26 cellular contexts compared by ENCODE assay signal in the genomic region with DNA sequence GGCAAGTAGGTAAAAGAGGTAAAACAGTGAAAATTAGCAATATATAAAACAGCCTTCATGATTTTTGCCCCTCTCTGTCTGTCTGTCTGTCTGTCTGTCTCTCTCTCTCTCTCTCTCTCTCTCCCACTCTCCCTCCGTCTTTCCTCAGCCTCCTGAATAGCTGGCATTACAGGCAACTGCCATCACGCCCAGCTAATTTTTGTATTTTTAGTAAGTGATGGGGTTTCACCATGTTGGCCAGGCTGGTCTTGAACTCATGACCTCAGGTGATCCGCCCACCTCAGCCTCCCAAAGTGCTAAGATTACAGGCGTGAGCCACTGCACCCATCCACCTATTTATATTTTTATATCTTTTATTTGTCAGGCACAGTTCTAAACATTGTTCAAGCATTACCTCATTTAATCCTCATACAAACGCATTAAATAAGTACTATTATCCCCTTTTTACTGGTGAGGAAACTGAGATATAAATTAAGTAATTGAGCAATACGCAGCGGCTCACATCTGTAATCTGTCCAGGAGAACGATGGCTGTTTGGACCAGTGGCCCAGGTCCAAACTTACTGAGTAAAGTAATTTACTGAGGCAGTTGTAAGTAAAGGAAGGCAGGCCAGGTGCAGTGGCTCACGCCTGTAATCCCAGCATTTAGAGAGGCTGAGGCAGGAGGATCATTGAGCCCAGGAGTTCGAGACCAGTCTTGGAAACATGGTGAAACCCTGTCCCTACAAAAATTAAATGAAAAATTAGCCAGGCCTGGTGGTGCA.
DNase-seq lines count a peak whose midpoint lies in the region; ATAC-seq and TF ChIP-seq lines count a peak whose summit lies in the region.
"Had no signal": no experiment of that assay in that cellular context is flagged by ENCODE, and none has a peak within 500 bp of the region (broad histone marks: within the 10 kb centered on the region; RNA-seq: fewer than 3 reads in every experiment).

No MANE protein-coding gene starts in this region.

- H3K27me3 Mint-ChIP-seq in natural killer cell (ENCODE audit: low read depth in 2 of 2), result no peaks in the 10 kb centered on the region
- H3K27me3 Mint-ChIP-seq in natural killer cell treated with Interleukin-12 subunit alpha and Interleukin-12 subunit beta and Interleukin-15 and Interleukin-18, amount 100 ng/mL, for 72 hours, result no peaks in the 10 kb centered on the region
- no peaks in the 10 kb centered on the region for H3K27me3 Mint-ChIP-seq in activated T-helper 17 cell treated with anti-CD3 and anti-CD28 coated beads, Interleukin-2, amount 50 U/mL, for 72 hours
- no peaks in the 10 kb centered on the region for H3K27me3 Mint-ChIP-seq in stimulated activated naive B cell treated with anti-CD40 and anti-IgM and Interleukin-4, amounts not matched to agents 10 μg/mL and 1 μg/mL and 100 μg/mL, for 72 hours
- H3K27me3 Mint-ChIP-seq: CD4-positive, CD25-positive, alpha-beta regulatory T cell had no signal

- DNase-seq in natural killer cell (no peak), myocyte (ENCODE audit: low read depth) (peak; percentile 45)
- no peak for DNase-seq in natural killer cell treated with Interleukin-12 subunit alpha and Interleukin-12 subunit beta and Interleukin-15 and Interleukin-18, amount 100 ng/mL, for 72 hours (ENCODE audit: low spot score)
- no peak for DNase-seq in stimulated activated naive B cell treated with anti-CD40 and anti-IgM and Interleukin-4, amounts not matched to agents 10 μg/mL and 1 μg/mL and 100 μg/mL, for 72 hours
- DNase-seq: activated CD4-positive, alpha-beta T cell treated with anti-CD3 and anti-CD28 coated beads for 1 hour; activated CD8-positive, alpha-beta memory T cell treated with anti-CD3 and anti-CD28 coated beads for 24 hours; activated T-cell treated with anti-CD3 and anti-CD28 coated beads, Interleukin-2, amount 50 U/mL, for 72 hours; brain microvascular endothelial cell; CD4-positive, CD25-positive, alpha-beta regulatory T cell; DMS 273 treated with DMSO at 0.1 percent for 48 hours; glutamatergic neuron; Kasumi-1; kidney glomerular epithelial cell; mesenchymal stem cell; NCI-H2029; NCI-H2227 treated with DMSO at 0.1 percent for 48 hours; NCI-H82; SHP77; stimulated activated CD4-positive, alpha-beta T cell treated with anti-CD3 and anti-CD28 coated beads, Interleukin-4, amount 100 ng/mL, for 24 hours; stimulated activated naive CD8-positive, alpha-beta T cell treated with anti-CD3 and anti-CD28 coated beads, Interleukin-15, Interleukin-2, amounts not matched to agents 100 U/mL and 50 U/mL, for 24 hours; SW 1271 had no signal

- peak overlapping the region; percentile 12 to 65 for H3K27ac Mint-ChIP-seq in natural killer cell
- peak overlapping the region in 1 of 2 donors; percentile 38 for H3K27ac Mint-ChIP-seq in natural killer cell treated with Interleukin-12 subunit alpha and Interleukin-12 subunit beta and Interleukin-15 and Interleukin-18, amount 100 ng/mL, for 72 hours
- H3K27ac Mint-ChIP-seq in activated T-helper 17 cell treated with anti-CD3 and anti-CD28 coated beads, Interleukin-2, amount 50 U/mL, for 72 hours, result peak overlapping the region; percentile 50
- peak overlapping the region; percentile 65 for H3K27ac Mint-ChIP-seq in stimulated activated naive B cell treated with anti-CD40 and anti-IgM and Interleukin-4, amounts not matched to agents 10 μg/mL and 1 μg/mL and 100 μg/mL, for 72 hours
- H3K27ac Mint-ChIP-seq: activated T-cell treated with anti-CD3 and anti-CD28 coated beads, Interleukin-2, amount 50 U/mL, for 72 hours had no signal

- H3K36me3 Mint-ChIP-seq in natural killer cell, result no peaks in the 10 kb centered on the region
- no peaks in the 10 kb centered on the region for H3K36me3 Mint-ChIP-seq in natural killer cell treated with Interleukin-12 subunit alpha and Interleukin-12 subunit beta and Interleukin-15 and Interleukin-18, amount 100 ng/mL, for 72 hours
- peaks cover 22% of the 10 kb centered on the region for H3K36me3 Mint-ChIP-seq in activated T-helper 17 cell treated with anti-CD3 and anti-CD28 coated beads, Interleukin-2, amount 50 U/mL, for 72 hours (ENCODE audit: low read depth)
- H3K36me3 Mint-ChIP-seq in stimulated activated naive B cell treated with anti-CD40 and anti-IgM and Interleukin-4, amounts not matched to agents 10 μg/mL and 1 μg/mL and 100 μg/mL, for 72 hours, result peaks cover 4 to 9% of the 10 kb centered on the region in 2 donors
- H3K36me3 Mint-ChIP-seq: CD4-positive, CD25-positive, alpha-beta regulatory T cell had no signal

- no peak overlapping the region for H3K4me3 Mint-ChIP-seq in natural killer cell
- no peak overlapping the region for H3K4me3 Mint-ChIP-seq in natural killer cell treated with Interleukin-12 subunit alpha and Interleukin-12 subunit beta and Interleukin-15 and Interleukin-18, amount 100 ng/mL, for 72 hours
- no peak overlapping the region for H3K4me3 Mint-ChIP-seq in activated T-helper 17 cell treated with anti-CD3 and anti-CD28 coated beads, Interleukin-2, amount 50 U/mL, for 72 hours
- no peak overlapping the region for H3K4me3 Mint-ChIP-seq in stimulated activated naive B cell treated with anti-CD40 and anti-IgM and Interleukin-4, amounts not matched to agents 10 μg/mL and 1 μg/mL and 100 μg/mL, for 72 hours
- H3K4me3 Mint-ChIP-seq: activated T-cell treated with anti-CD3 and anti-CD28 coated beads, Interleukin-2, amount 50 U/mL, for 72 hours; CD4-positive, CD25-positive, alpha-beta regulatory T cell; neural crest cell had no signal

- no peaks in the 10 kb centered on the region for H3K9me3 Mint-ChIP-seq in natural killer cell
- H3K9me3 Mint-ChIP-seq in natural killer cell treated with Interleukin-12 subunit alpha and Interleukin-12 subunit beta and Interleukin-15 and Interleukin-18, amount 100 ng/mL, for 72 hours, result no peaks in the 10 kb centered on the region
- H3K9me3 Mint-ChIP-seq in activated T-helper 17 cell treated with anti-CD3 and anti-CD28 coated beads, Interleukin-2, amount 50 U/mL, for 72 hours, result no peaks in the 10 kb centered on the region
- H3K9me3 Mint-ChIP-seq in stimulated activated naive B cell treated with anti-CD40 and anti-IgM and Interleukin-4, amounts not matched to agents 10 μg/mL and 1 μg/mL and 100 μg/mL, for 72 hours, result no peaks in the 10 kb centered on the region
- H3K9me3 Mint-ChIP-seq: activated T-cell treated with anti-CD3 and anti-CD28 coated beads, Interleukin-2, amount 50 U/mL, for 72 hours; CD4-positive, CD25-positive, alpha-beta regulatory T cell; neural crest cell had no signal

- intact Hi-C loops in natural killer cell (cut with micrococcal nuclease), result no loop called here

- ATAC-seq in natural killer cell (no peak), GM21576 (IDR thresholded peaks at IDR 0.05; ENCODE audit: unreplicated experiment) (no peak), GM18873 (IDR thresholded peaks at IDR 0.05; ENCODE audit: low FRiP score, unreplicated experiment) (no peak), HG03354 (IDR thresholded peaks at IDR 0.05; ENCODE audit: poor library complexity, severe bottlenecking, unreplicated experiment) (no peak)
- ATAC-seq in natural killer cell treated with Interleukin-12 subunit alpha and Interleukin-12 subunit beta and Interleukin-15 and Interleukin-18, amount 100 ng/mL, for 72 hours, result no peak
- no peak for ATAC-seq in activated T-helper 17 cell treated with anti-CD3 and anti-CD28 coated beads, Interleukin-2, amount 50 U/mL, for 72 hours (replicated peaks)
- no peak for ATAC-seq in stimulated activated naive B cell treated with anti-CD40 and anti-IgM and Interleukin-4, amounts not matched to agents 10 μg/mL and 1 μg/mL and 100 μg/mL, for 72 hours (replicated peaks)
- ATAC-seq: activated T-cell treated with anti-CD3 and anti-CD28 coated beads, Interleukin-2, amount 50 U/mL, for 72 hours; stimulated activated naive CD8-positive, alpha-beta T cell treated with anti-CD3 and anti-CD28 coated beads, Interleukin-15, Interleukin-2, amounts not matched to agents 100 U/mL and 50 U/mL, for 24 hours had no signal

- peaks cover 26 to 40% of the 10 kb centered on the region in 2 donors for H3K4me1 Mint-ChIP-seq in natural killer cell
- H3K4me1 Mint-ChIP-seq in natural killer cell treated with Interleukin-12 subunit alpha and Interleukin-12 subunit beta and Interleukin-15 and Interleukin-18, amount 100 ng/mL, for 72 hours (ENCODE audit: low read depth in 2 of 2), result peaks cover 27% of the 10 kb centered on the region in 2 donors
- peaks cover 36% of the 10 kb centered on the region for H3K4me1 Mint-ChIP-seq in activated T-helper 17 cell treated with anti-CD3 and anti-CD28 coated beads, Interleukin-2, amount 50 U/mL, for 72 hours
- H3K4me1 Mint-ChIP-seq in stimulated activated naive B cell treated with anti-CD40 and anti-IgM and Interleukin-4, amounts not matched to agents 10 μg/mL and 1 μg/mL and 100 μg/mL, for 72 hours, result peaks cover 23 to 42% of the 10 kb centered on the region in 2 donors

- no peak for TF ChIP-seq CTCF in natural killer cell (IDR thresholded peaks at IDR 0.05)
